26 cellular contexts compared by ENCODE assay signal in genomic region chr9:108775901-108776306, GRCh38.
DNase-seq lines count a peak whose midpoint lies in the region; ATAC-seq and TF ChIP-seq lines count a peak whose summit lies in the region.
"Had no signal": no experiment of that assay in that cellular context is flagged by ENCODE, and none has a peak within 500 bp of the region (broad histone marks: within the 10 kb centered on the region; RNA-seq: fewer than 3 reads in every experiment).

No MANE protein-coding gene starts in this region.

- no peak for TF ChIP-seq CTCF in osteocyte (IDR thresholded peaks at IDR 0.05)

- no peaks in the 10 kb centered on the region for H3K36me3 Mint-ChIP-seq in osteocyte (ENCODE audit: unreplicated experiment)
- H3K36me3 Mint-ChIP-seq: naive B cell; stimulated activated naive B cell treated with anti-CD40 and anti-IgM and Interleukin-4, amounts not matched to agents 10 μg/mL and 1 μg/mL and 100 μg/mL, for 72 hours had no signal

- peaks cover 17% of the 10 kb centered on the region for H3K4me1 Mint-ChIP-seq in osteocyte (ENCODE audit: unreplicated experiment)

- H3K4me3 Mint-ChIP-seq in osteocyte (ENCODE audit: unreplicated experiment) = no peak overlapping the region
- H3K4me3 Mint-ChIP-seq: activated naive CD4-positive, alpha-beta T cell treated with anti-CD3 and anti-CD28 coated beads for 36 hours; activated T-cell treated with anti-CD3 and anti-CD28 coated beads, Interleukin-2, amount 50 U/mL, for 4 hours; dendritic cell treated with granulocyte-macrophage colony-stimulating factor and Interleukin-4, amounts not matched to agents 40 ng/mL and 50 ng/mL, for 4 days; H9; naive B cell; stimulated activated naive B cell treated with anti-CD40 and anti-IgM and Interleukin-4, amounts not matched to agents 10 μg/mL and 1 μg/mL and 100 μg/mL, for 72 hours had no signal

- H3K9me3 Mint-ChIP-seq in osteocyte (ENCODE audit: unreplicated experiment) = no peaks in the 10 kb centered on the region
- H3K9me3 Mint-ChIP-seq: activated naive CD4-positive, alpha-beta T cell treated with anti-CD3 and anti-CD28 coated beads for 36 hours; activated T-cell treated with anti-CD3 and anti-CD28 coated beads, Interleukin-2, amount 50 U/mL, for 4 hours; dendritic cell treated with granulocyte-macrophage colony-stimulating factor and Interleukin-4, amounts not matched to agents 40 ng/mL and 50 ng/mL, for 4 days; H9; naive B cell; stimulated activated naive B cell treated with anti-CD40 and anti-IgM and Interleukin-4, amounts not matched to agents 10 μg/mL and 1 μg/mL and 100 μg/mL, for 72 hours had no signal

- DNase-seq in HuH-7 (ENCODE audit: low spot score) (peak; percentile 22), NCI-H345 treated with DMSO at 0.1 percent for 48 hours (lab: John Stamatoyannopoulos, UW; ENCODE audit: unreplicated experiment) (peak; percentile 8), fibroblast of peridontal ligament (ENCODE audit: extremely low read depth) (peak; percentile 88), osteocyte (ENCODE audit: extremely low spot score, unreplicated experiment) (no peak), HT-29 (ENCODE audit: low spot score) (no peak), cerebellar nuclear complex (lab: John Stamatoyannopoulos, UW) (no peak)
- DNase-seq: activated CD4-positive, alpha-beta T cell treated with anti-CD3 and anti-CD28 coated beads for 1 hour; activated naive CD4-positive, alpha-beta T cell treated with anti-CD3 and anti-CD28 coated beads for 36 hours; activated T-cell treated with anti-CD3 and anti-CD28 coated beads, Interleukin-2, amount 50 U/mL, for 4 hours; amniotic stem cell; Calu3; H9; naive B cell; NCI-H1092 treated with DMSO at 0.1 percent for 48 hours; NCI-H2029; NCI-H446 treated with DMSO at 0.1 percent for 48 hours; SJCRH30; stimulated activated CD4-positive, alpha-beta T cell treated with anti-CD3 and anti-CD28 coated beads, Interleukin-12 subunit alpha, Interleukin-12 subunit beta, amount 100 ng/mL, for 4 hours; stimulated activated CD4-positive, alpha-beta T cell treated with anti-CD3 and anti-CD28 coated beads, Interleukin-4, amount 100 ng/mL, for 24 hours; stimulated activated naive B cell treated with anti-CD40 and anti-IgM and Interleukin-4, amounts not matched to agents 10 μg/mL and 1 μg/mL and 100 μg/mL, for 72 hours; T-helper 1 cell; testis had no signal

- ATAC-seq in HG03159 (IDR thresholded peaks at IDR 0.05; ENCODE audit: unreplicated experiment) = no peak
- ATAC-seq: activated T-cell treated with anti-CD3 and anti-CD28 coated beads, Interleukin-2, amount 50 U/mL, for 4 hours; GM12878; Panc1; stimulated activated naive B cell treated with anti-CD40 and anti-IgM and Interleukin-4, amounts not matched to agents 10 μg/mL and 1 μg/mL and 100 μg/mL, for 72 hours had no signal

- peak overlapping the region; percentile 66 for H3K27ac Mint-ChIP-seq in osteocyte (ENCODE audit: unreplicated experiment)
- H3K27ac Mint-ChIP-seq: activated naive CD4-positive, alpha-beta T cell treated with anti-CD3 and anti-CD28 coated beads for 36 hours; dendritic cell treated with granulocyte-macrophage colony-stimulating factor and Interleukin-4, amounts not matched to agents 40 ng/mL and 50 ng/mL, for 4 days; H9; stimulated activated naive B cell treated with anti-CD40 and anti-IgM and Interleukin-4, amounts not matched to agents 10 μg/mL and 1 μg/mL and 100 μg/mL, for 72 hours had no signal

- peaks cover 51% of the 10 kb centered on the region for H3K27me3 Mint-ChIP-seq in osteocyte (ENCODE audit: unreplicated experiment)
- H3K27me3 Mint-ChIP-seq: dendritic cell treated with granulocyte-macrophage colony-stimulating factor and Interleukin-4, amounts not matched to agents 40 ng/mL and 50 ng/mL, for 4 days had no signal

Comparison
In these comparisons a context has a peak if more than half of its experiments do, and no peak if none do; other contexts are left out.
1. DNase-seq: peak in HuH-7 (single experiment), NCI-H345 treated with DMSO at 0.1 percent for 48 hours (single experiment) and fibroblast of peridontal ligament (single experiment); none in osteocyte (single experiment), HT-29 (single experiment) and cerebellar nuclear complex (0 of 2).